ENCODE assay signal across 1 cellular context in the genomic region with DNA sequence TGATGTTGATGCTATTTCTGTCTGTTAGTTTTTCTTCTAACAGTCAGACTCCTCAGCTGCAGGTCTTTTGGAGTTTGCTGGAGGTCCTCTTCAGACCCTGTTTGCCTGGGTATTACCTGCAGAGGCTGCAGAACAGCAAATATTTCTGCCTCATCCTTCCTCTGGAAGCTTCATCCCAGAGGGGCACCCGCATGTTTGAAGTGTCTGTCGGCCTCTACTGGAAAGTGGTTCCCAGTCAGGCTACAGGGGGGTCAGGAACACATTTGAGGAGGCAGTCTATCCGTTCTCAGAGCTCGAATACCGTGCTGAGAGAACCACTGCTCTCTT.
TF ChIP-seq lines count a peak whose summit lies in the region.

No MANE protein-coding gene starts in this region.

TF ChIP-seq in GM23338, 12 proteins besides CTCF, POLR2A, EP300 and RAD21 (continued from another document):
- TF ChIP-seq NANOG (IDR thresholded peaks at IDR 0.05; ENCODE audit: borderline replicate concordance): no peak
